In genomic region chr3:193124861-193125260, GRCh38 we compare ENCODE assay signal across 13 cellular contexts.
"Had no signal": no experiment of that assay in that cellular context is flagged by ENCODE, and none has a peak within 500 bp of the region (broad histone marks: within the 10 kb centered on the region; RNA-seq: fewer than 3 reads in every experiment).

No MANE protein-coding gene starts in this region.

- H3K4me1 ChIP-seq: ascending aorta, breast epithelium, thyroid gland had no signal

- H3K4me1 Mint-ChIP-seq: activated T-helper 17 cell treated with anti-CD3 and anti-CD28 coated beads, Interleukin-2, amount 50 U/mL, for 72 hours; stimulated activated effector memory CD8-positive, alpha-beta T cell treated with anti-CD3 and anti-CD28 coated beads, Interleukin-12 subunit alpha, Interleukin-12 subunit beta, amount 100 ng/mL, for 72 hours had no signal

- ATAC-seq: activated T-helper 17 cell treated with anti-CD3 and anti-CD28 coated beads, Interleukin-2, amount 50 U/mL, for 72 hours; stimulated activated effector memory CD8-positive, alpha-beta T cell treated with anti-CD3 and anti-CD28 coated beads, Interleukin-12 subunit alpha, Interleukin-12 subunit beta, amount 100 ng/mL, for 72 hours had no signal

- H3K36me3 Mint-ChIP-seq: mesothelial cell of epicardium; stimulated activated effector memory CD8-positive, alpha-beta T cell treated with anti-CD3 and anti-CD28 coated beads, Interleukin-12 subunit alpha, Interleukin-12 subunit beta, amount 100 ng/mL, for 72 hours had no signal

- H3K9me3 ChIP-seq: ascending aorta, breast epithelium, thyroid gland had no signal

- H3K27ac Mint-ChIP-seq: activated T-helper 17 cell treated with anti-CD3 and anti-CD28 coated beads, Interleukin-2, amount 50 U/mL, for 72 hours; mesothelial cell of epicardium; stimulated activated effector memory CD8-positive, alpha-beta T cell treated with anti-CD3 and anti-CD28 coated beads, Interleukin-12 subunit alpha, Interleukin-12 subunit beta, amount 100 ng/mL, for 72 hours had no signal

- H3K9me3 Mint-ChIP-seq: activated T-helper 17 cell treated with anti-CD3 and anti-CD28 coated beads, Interleukin-2, amount 50 U/mL, for 72 hours; mesothelial cell of epicardium had no signal

- H3K4me3 Mint-ChIP-seq: activated T-helper 17 cell treated with anti-CD3 and anti-CD28 coated beads, Interleukin-2, amount 50 U/mL, for 72 hours; mesothelial cell of epicardium; stimulated activated effector memory CD8-positive, alpha-beta T cell treated with anti-CD3 and anti-CD28 coated beads, Interleukin-12 subunit alpha, Interleukin-12 subunit beta, amount 100 ng/mL, for 72 hours had no signal

- H3K27me3 ChIP-seq: ascending aorta, thyroid gland had no signal

- H3K27ac ChIP-seq: ascending aorta, breast epithelium, thyroid gland, VCaP had no signal

- DNase-seq: activated CD4-positive, alpha-beta T cell treated with anti-CD3 and anti-CD28 coated beads for 1 hour; activated CD4-positive, alpha-beta T cell treated with anti-CD3 and anti-CD28 coated beads, Interleukin-2, amount 50 U/mL, for 4 hours; activated naive CD4-positive, alpha-beta T cell treated with Interleukin-2 at 50 U/mL for 16 hours; activated T-cell treated with anti-CD3 and anti-CD28 coated beads for 4 hours; erythroblast; kidney glomerular epithelial cell; thyroid gland had no signal
